11 cellular contexts compared by ENCODE assay signal in the genomic region with DNA sequence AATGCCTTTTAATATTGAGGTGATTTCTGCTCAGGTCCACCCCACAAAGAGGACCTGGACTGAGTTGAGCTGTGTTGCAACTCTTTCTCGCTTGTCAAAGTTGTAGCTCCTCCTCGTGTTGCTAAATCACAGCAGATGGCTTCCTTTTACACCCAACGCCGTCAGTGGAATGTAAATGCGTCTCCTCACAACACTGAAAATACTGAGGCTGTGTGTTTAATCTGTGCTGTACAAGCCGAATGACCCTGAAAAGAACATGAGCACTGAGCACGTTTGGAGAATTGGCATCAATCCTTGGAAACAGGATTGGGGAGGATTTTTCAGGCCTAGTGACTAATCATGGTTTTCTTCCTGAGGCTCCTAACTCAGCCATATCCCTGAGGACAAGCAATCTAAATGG.
A peak's percentile ranks its signal among the peaks of the same experiment; 100 is the strongest.
DNase-seq lines count a peak whose midpoint lies in the region; ATAC-seq, FAIRE-seq and TF ChIP-seq lines count a peak whose summit lies in the region.
"Had no signal": no experiment of that assay in that cellular context is flagged by ENCODE, and none has a peak within 500 bp of the region (broad histone marks: within the 10 kb centered on the region; RNA-seq: fewer than 3 reads in every experiment).

No MANE protein-coding gene starts in this region.

- no peak overlapping the region for H3K4me3 ChIP-seq in fibroblast of villous mesenchyme (ENCODE audit: low read depth, low read length)
- H3K4me3 ChIP-seq in pancreas, result no peak overlapping the region
- H3K4me3 ChIP-seq: SJSA1 had no signal

- intact Hi-C loops in pancreas (cut with DNase I), result no loop called here

- DNase-seq in DMS153 (lab: John Stamatoyannopoulos, UW) (peak; percentile 52), NOMO-1 (lab: John Stamatoyannopoulos, UW; ENCODE audit: unreplicated experiment in 2 of 2) (peak; percentile 56 to 78), fibroblast of villous mesenchyme (ENCODE audit: low read depth) (peak; percentile 91), pancreas (peak in 3 of 6 donors; percentile 18 to 29 (median 28)), HUDEP-2 (lab: John Stamatoyannopoulos, UW; ENCODE audit: unreplicated experiment in 76 of 76) (no peak), NCI-H774 (lab: John Stamatoyannopoulos, UW) (no peak), ACHN (no peak)
- no peak for DNase-seq in activated CD4-positive, alpha-beta T cell treated with anti-CD3 and anti-CD28 coated beads, Interleukin-2, amount 50 U/mL, for 1 hour
- DNase-seq: activated T-cell treated with anti-CD3 and anti-CD28 coated beads, Interleukin-2, amount 50 U/mL, for 72 hours had no signal

- no peaks in the 10 kb centered on the region for H3K36me3 ChIP-seq in pancreas
- H3K36me3 ChIP-seq: SJSA1 had no signal

- H3K9me3 ChIP-seq in pancreas, result no peaks in the 10 kb centered on the region
- H3K9me3 ChIP-seq: SJSA1 had no signal

- 13 to 18% methylated on average over 7 of the region's 7 CpGs for WGBS in pancreas, 2 donors

- peak overlapping the region in 3 of 4 donors; percentile 7 to 35 (median 11) for H3K27ac ChIP-seq in pancreas
- H3K27ac ChIP-seq: SJSA1 had no signal

- peak; percentile 72 to 89 (median 85) for ATAC-seq in pancreas
- ATAC-seq: activated T-cell treated with anti-CD3 and anti-CD28 coated beads, Interleukin-2, amount 50 U/mL, for 72 hours had no signal

- FAIRE-seq in pancreas (lab: Jason Lieb, UNC), result no peak
- FAIRE-seq: G401.6 had no signal

- no peaks in the 10 kb centered on the region for H3K27me3 ChIP-seq in pancreas
- H3K27me3 ChIP-seq: SJSA1 had no signal

- in situ Hi-C loops in ACHN (cut with HindIII; ENCODE audit: low pct_ligation_motif_present, low pct_unique_long_range_greater_than_20kb, low sequenced_read_pairs), result no loop called here

- TF ChIP-seq CTCF in fibroblast of villous mesenchyme (IDR thresholded peaks at IDR 0.05; ENCODE audit: insufficient read depth, low read depth, low read length) (no peak), pancreas (IDR thresholded peaks at IDR 0.05) (no peak)

- H3K4me1 ChIP-seq in pancreas, result peaks cover 8 to 16% (median 11%) of the 10 kb centered on the region in 3 donors
- H3K4me1 ChIP-seq: SJSA1 had no signal

Comparison
In these comparisons a context has a peak if more than half of its experiments do, and no peak if none do; other contexts are left out.
1. DNase-seq: peak in DMS153 (single experiment), NOMO-1 (2 of 2) and fibroblast of villous mesenchyme (single experiment); none in HUDEP-2 (0 of 76), NCI-H774 (single experiment), ACHN (single experiment) and activated CD4-positive, alpha-beta T cell treated with anti-CD3 and anti-CD28 coated beads, Interleukin-2, amount 50 U/mL, for 1 hour (single experiment).